Comparison of ENCODE assay signal across 2 cellular contexts in genomic region chr19:3450796-3451411, GRCh38.
TF ChIP-seq lines count a peak whose summit lies in the region.

No MANE protein-coding gene starts in this region.

TF ChIP-seq in SK-N-SH, 30 proteins besides CTCF, POLR2A, EP300 and RAD21:
- TF ChIP-seq NFIC (IDR thresholded peaks at IDR 0.05; ENCODE audit: borderline replicate concordance) (peak; percentile 81), RCOR1 (IDR thresholded peaks at IDR 0.05; ENCODE audit: low read length) (0 out of 2 replicates have a peak, but pooled peaks have one; percentile 30), GABPA (IDR thresholded peaks at IDR 0.05; ENCODE audit: low read depth) (no peak), REST (IDR thresholded peaks at IDR 0.05; ENCODE audit: low read depth, low read length) (no peak), MXI1 (IDR thresholded peaks at IDR 0.05; ENCODE audit: low read depth, low read length) (no peak), MEF2A (IDR thresholded peaks at IDR 0.05; ENCODE audit: borderline replicate concordance, low read depth) (peak; percentile 98), MAX (IDR thresholded peaks at IDR 0.05; ENCODE audit: low read depth) (peak; percentile 92), TCF12 (IDR thresholded peaks at IDR 0.05) (peak; percentile 55; the same call in 1 of the 2 replicates), NRF1 (IDR thresholded peaks at IDR 0.05; ENCODE audit: low read depth, low read length) (no peak), PBX3 (IDR thresholded peaks at IDR 0.05) (peak; percentile 75), ELF1 (IDR thresholded peaks at IDR 0.05) (no peak), JUND (IDR thresholded peaks at IDR 0.05) (peak; percentile 64; the same call in 1 of the 2 replicates), USF1 (IDR thresholded peaks at IDR 0.05; ENCODE audit: borderline replicate concordance, low read depth) (peak; percentile 81; the same call in 1 of the 2 replicates), TEAD4 (IDR thresholded peaks at IDR 0.05; ENCODE audit: borderline replicate concordance, insufficient read depth) (0 out of 2 replicates have a peak, but pooled peaks have one; percentile 38), FOXM1 (IDR thresholded peaks at IDR 0.05; ENCODE audit: low read depth) (no peak), CHD2 (IDR thresholded peaks at IDR 0.05; ENCODE audit: low read length, partially characterized antibody) (no peak), POLR2AphosphoS5 (IDR thresholded peaks at IDR 0.05; ENCODE audit: low read depth, low read length) (peak; percentile 15; the same call in 1 of the 2 replicates), ZBTB33 (IDR thresholded peaks at IDR 0.05; ENCODE audit: borderline replicate concordance, low read depth) (no peak), FOSL2 (IDR thresholded peaks at IDR 0.05; ENCODE audit: borderline replicate concordance, low read depth) (peak; percentile 80; the same call in 1 of the 2 replicates)

TF ChIP-seq in WTC11, 78 proteins besides CTCF, POLR2A, EP300 and RAD21:
- TF ChIP-seq OVOL2 (CRISPR knock-in tag; IDR thresholded peaks at IDR 0.05; ENCODE audit: borderline replicate concordance) (no peak), NR1H2 (CRISPR knock-in tag; IDR thresholded peaks at IDR 0.05) (no peak), ZNF317 (CRISPR knock-in tag; IDR thresholded peaks at IDR 0.05; ENCODE audit: borderline replicate concordance, low read depth) (no peak), ZNF263 (CRISPR knock-in tag; IDR thresholded peaks at IDR 0.05; ENCODE audit: low read depth) (no peak), NR3C1 (CRISPR knock-in tag; conservative IDR thresholded peaks at IDR 0.05; ENCODE audit: low read depth) (no peak), E2F5 (CRISPR knock-in tag; IDR thresholded peaks at IDR 0.05) (no peak), ELF4 (CRISPR knock-in tag; IDR thresholded peaks at IDR 0.05; ENCODE audit: low read depth) (no peak), ZNF671 (CRISPR knock-in tag; IDR thresholded peaks at IDR 0.05) (no peak), GABPB1 (CRISPR knock-in tag; IDR thresholded peaks at IDR 0.05) (no peak), ZMAT4 (CRISPR knock-in tag; IDR thresholded peaks at IDR 0.05) (no peak)
TF ChIP-seq in WTC11: peak in this region for 0.
